Comparison of ENCODE assay signal across 8 cellular contexts in genomic region chr5:139660105-139660915, GRCh38. TPM values are rescaled to one million over a fixed set of nuclear protein-coding genes. Genes with fewer than 3 reads are reported as not detected.
DNase-seq lines count a peak whose midpoint lies in the region; ATAC-seq and TF ChIP-seq lines count a peak whose summit lies in the region.

No MANE protein-coding gene starts in this region.

- H3K36me3 Mint-ChIP-seq in progenitor cell of endocrine pancreas (ENCODE audit: insufficient read depth), result no peaks in the 10 kb centered on the region

- no peak for TF ChIP-seq EP300 in gastroesophageal sphincter (IDR thresholded peaks at IDR 0.05)

- no peaks in the 10 kb centered on the region for H3K9me3 ChIP-seq in gastroesophageal sphincter

- in situ Hi-C loops in GM18951 (cut with MboI; ENCODE audit: low sequenced_read_pairs, unreplicated experiment), result no loop called here

- peak; percentile 30 for DNase-seq in T1000 (lab: John Stamatoyannopoulos, UW)
- no peak for DNase-seq in progenitor cell of endocrine pancreas (ENCODE audit: low spot score, unreplicated experiment)
- DNase-seq in NK-92 treated with Interleukin-12 subunit alpha and Interleukin-12 subunit beta, amount 100 ng/mL, for 24 hours (lab: John Stamatoyannopoulos, UW), result no peak
- DNase-seq in NCI-H82 treated with DMSO at 0.1 percent for 48 hours (lab: John Stamatoyannopoulos, UW; ENCODE audit: unreplicated experiment), result no peak
- no peak for DNase-seq in iPS-NIHi7 (ENCODE audit: extremely low spot score)

- TF ChIP-seq CTCF in gastroesophageal sphincter (IDR thresholded peaks at IDR 0.05), result no peak
- no peak for TF ChIP-seq CTCF in progenitor cell of endocrine pancreas (IDR thresholded peaks at IDR 0.05; ENCODE audit: unreplicated experiment)

- H3K36me3 ChIP-seq in gastroesophageal sphincter, result no peaks in the 10 kb centered on the region

- H3K27ac Mint-ChIP-seq in progenitor cell of endocrine pancreas, result peak overlapping the region; percentile 73

- peak overlapping the region; percentile 82 to 94 (median 92) for H3K27ac ChIP-seq in gastroesophageal sphincter

- H3K4me3 ChIP-seq in gastroesophageal sphincter, result peak overlapping the region; percentile 0 to 43

- peak; percentile 49 for ATAC-seq in gastroesophageal sphincter
- no peak for ATAC-seq in GM19023 (IDR thresholded peaks at IDR 0.05; ENCODE audit: unreplicated experiment)

- H3K4me1 Mint-ChIP-seq in progenitor cell of endocrine pancreas (ENCODE audit: low read depth), result peaks cover 44% of the 10 kb centered on the region

- TF ChIP-seq POLR2A in GM18951 (IDR thresholded peaks at IDR 0.05; ENCODE audit: extremely low read depth, insufficient read depth, insufficient read length) (peak; percentile 21), gastroesophageal sphincter (IDR thresholded peaks at IDR 0.05) (peak in 1 of 2 donors; percentile 40)

- H3K4me1 ChIP-seq in gastroesophageal sphincter, result peaks cover 11 to 100% (median 62%) of the 10 kb centered on the region in 3 donors

- H3K4me3 Mint-ChIP-seq in progenitor cell of endocrine pancreas (ENCODE audit: low read depth), result no peak overlapping the region

- WGBS in gastroesophageal sphincter (ENCODE audit: low coverage in 1 of 2), 2 donors, result 22% methylated on average over 5 of the region's 14 CpGs; no CpG with 5 or more reads in 1 of the 2 donors

- no peaks in the 10 kb centered on the region for H3K27me3 ChIP-seq in gastroesophageal sphincter

- no peaks in the 10 kb centered on the region for H3K9me3 Mint-ChIP-seq in progenitor cell of endocrine pancreas (ENCODE audit: low read depth)

- H3K27me3 Mint-ChIP-seq in progenitor cell of endocrine pancreas, result no peaks in the 10 kb centered on the region

RNA-seq across cellular contexts. Expression of gene CXXC5, which starts 12.2 kb away (rescaled TPM):
- 10 to 100 TPM; 30.0 to 50.7 (median 35.1) TPM for total RNA-seq in gastroesophageal sphincter
- 79.1 and 88.2 TPM in 2 replicates for total RNA-seq in progenitor cell of endocrine pancreas
